Comparison of ENCODE assay signal across 1 cellular context in the genomic region with DNA sequence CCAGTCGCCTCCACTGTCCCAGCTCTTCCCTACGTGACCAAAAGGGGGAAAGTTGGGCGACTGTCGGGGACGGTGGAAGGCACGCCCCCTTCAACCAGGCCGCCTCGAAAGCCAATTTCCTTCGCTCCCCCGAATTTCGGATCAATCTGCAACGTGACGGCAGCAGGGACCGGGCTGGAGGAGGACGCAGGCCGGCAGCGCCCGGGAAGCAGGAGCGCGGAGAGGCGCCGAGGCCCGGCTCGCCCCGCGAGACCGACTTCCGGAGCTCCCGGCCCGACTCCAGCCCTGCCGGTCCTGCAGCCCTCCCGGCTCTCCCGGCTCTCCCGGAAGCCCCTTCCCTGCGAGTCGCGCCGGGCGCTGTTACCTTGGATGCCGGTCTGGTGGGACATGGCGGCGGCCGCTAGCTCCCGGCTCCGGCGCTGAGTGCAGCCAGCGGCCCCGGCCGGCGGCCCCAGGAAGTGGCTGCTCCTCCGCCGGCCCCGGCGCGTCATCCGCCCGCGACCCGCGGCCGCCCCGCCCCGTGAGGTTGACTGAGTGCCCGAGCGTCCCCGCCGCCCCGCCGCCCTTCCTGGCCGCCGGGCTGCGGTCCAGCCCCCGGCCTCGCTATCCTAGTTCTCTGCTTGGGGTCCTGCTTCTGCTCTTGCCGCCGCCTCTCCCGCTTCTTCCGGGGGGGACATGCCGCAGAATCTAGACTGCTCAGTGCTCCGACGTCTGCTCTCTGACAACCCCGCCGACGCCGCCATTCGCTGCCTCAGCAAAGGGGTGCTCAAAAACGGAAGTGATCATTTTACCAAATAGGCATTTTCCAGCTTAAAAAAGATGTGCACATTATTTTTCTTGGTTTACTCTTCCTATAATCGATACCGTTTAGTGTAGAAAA.
TF ChIP-seq lines count a peak whose summit lies in the region.

A gene (minus strand): TSS at position 461 of the 880 bp plus-strand sequence. CDS start 72 bp downstream, at position 389.

TF ChIP-seq in HEK293, 187 proteins besides CTCF, POLR2A, EP300 and RAD21 (continued from another document):
- TF ChIP-seq ZNF19 (tag by site-specific recombination; IDR thresholded peaks at IDR 0.05; ENCODE audit: low read depth) (no peak), ZNF121 (tag by site-specific recombination; IDR thresholded peaks at IDR 0.05) (no peak), ZNF426 (tag by site-specific recombination; IDR thresholded peaks at IDR 0.05) (no peak), SP3 (tag by site-specific recombination; IDR thresholded peaks at IDR 0.05) (no peak), OSR2 (tag by site-specific recombination; IDR thresholded peaks at IDR 0.05) (no peak), ZNF76 (tag by site-specific recombination; IDR thresholded peaks at IDR 0.05; ENCODE audit: borderline replicate concordance, low read depth) (peak; percentile 83), ZNF777 (tag by site-specific recombination; IDR thresholded peaks at IDR 0.05; ENCODE audit: borderline replicate concordance) (peak; percentile 13; the same call in 1 of the 2 replicates), GLIS2 (tag by site-specific recombination; IDR thresholded peaks at IDR 0.05) (peak; percentile 71), KLF10 (tag by site-specific recombination; IDR thresholded peaks at IDR 0.05) (0 out of 2 replicates have a peak, but pooled peaks have one; percentile 26), ZNF202 (tag by site-specific recombination; IDR thresholded peaks at IDR 0.05; ENCODE audit: borderline replicate concordance) (no peak), ZNF302 (tag by site-specific recombination; IDR thresholded peaks at IDR 0.05; ENCODE audit: low read depth) (no peak), ZNF501 (tag by site-specific recombination; IDR thresholded peaks at IDR 0.05) (peak; percentile 18), HOXA7 (CRISPR knock-in tag; IDR thresholded peaks at IDR 0.05; ENCODE audit: borderline replicate concordance) (no peak)
- TF ChIP-seq, protein P1, sequence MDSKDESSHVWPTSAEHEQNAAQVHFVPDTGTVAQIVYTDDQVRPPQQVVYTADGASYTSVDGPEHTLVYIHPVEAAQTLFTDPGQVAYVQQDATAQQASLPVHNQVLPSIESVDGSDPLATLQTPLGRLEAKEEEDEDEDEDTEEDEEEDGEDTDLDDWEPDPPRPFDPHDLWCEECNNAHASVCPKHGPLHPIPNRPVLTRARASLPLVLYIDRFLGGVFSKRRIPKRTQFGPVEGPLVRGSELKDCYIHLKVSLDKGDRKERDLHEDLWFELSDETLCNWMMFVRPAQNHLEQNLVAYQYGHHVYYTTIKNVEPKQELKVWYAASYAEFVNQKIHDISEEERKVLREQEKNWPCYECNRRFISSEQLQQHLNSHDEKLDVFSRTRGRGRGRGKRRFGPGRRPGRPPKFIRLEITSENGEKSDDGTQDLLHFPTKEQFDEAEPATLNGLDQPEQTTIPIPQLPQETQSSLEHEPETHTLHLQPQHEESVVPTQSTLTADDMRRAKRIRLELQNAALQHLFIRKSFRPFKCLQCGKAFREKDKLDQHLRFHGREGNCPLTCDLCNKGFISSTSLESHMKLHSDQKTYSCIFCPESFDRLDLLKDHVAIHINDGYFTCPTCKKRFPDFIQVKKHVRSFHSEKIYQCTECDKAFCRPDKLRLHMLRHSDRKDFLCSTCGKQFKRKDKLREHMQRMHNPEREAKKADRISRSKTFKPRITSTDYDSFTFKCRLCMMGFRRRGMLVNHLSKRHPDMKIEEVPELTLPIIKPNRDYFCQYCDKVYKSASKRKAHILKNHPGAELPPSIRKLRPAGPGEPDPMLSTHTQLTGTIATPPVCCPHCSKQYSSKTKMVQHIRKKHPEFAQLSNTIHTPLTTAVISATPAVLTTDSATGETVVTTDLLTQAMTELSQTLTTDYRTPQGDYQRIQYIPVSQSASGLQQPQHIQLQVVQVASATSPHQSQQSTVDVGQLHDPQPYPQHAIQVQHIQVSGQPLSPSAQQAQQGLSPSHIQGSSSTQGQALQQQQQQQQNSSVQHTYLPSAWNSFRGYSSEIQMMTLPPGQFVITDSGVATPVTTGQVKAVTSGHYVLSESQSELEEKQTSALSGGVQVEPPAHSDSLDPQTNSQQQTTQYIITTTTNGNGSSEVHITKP (tag by site-specific recombination; IDR thresholded peaks at IDR 0.05), result peak; percentile 96
- TF ChIP-seq, protein P2, sequence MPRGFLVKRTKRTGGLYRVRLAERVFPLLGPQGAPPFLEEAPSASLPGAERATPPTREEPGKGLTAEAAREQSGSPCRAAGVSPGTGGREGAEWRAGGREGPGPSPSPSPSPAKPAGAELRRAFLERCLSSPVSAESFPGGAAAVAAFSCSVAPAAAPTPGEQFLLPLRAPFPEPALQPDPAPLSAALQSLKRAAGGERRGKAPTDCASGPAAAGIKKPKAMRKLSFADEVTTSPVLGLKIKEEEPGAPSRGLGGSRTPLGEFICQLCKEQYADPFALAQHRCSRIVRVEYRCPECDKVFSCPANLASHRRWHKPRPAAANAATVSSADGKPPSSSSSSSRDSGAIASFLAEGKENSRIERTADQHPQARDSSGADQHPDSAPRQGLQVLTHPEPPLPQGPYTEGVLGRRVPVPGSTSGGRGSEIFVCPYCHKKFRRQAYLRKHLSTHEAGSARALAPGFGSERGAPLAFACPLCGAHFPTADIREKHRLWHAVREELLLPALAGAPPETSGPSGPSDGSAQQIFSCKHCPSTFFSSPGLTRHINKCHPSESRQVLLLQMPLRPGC (tag by site-specific recombination; IDR thresholded peaks at IDR 0.05), result no peak
